14 cellular contexts compared by ENCODE assay signal in the genomic region with DNA sequence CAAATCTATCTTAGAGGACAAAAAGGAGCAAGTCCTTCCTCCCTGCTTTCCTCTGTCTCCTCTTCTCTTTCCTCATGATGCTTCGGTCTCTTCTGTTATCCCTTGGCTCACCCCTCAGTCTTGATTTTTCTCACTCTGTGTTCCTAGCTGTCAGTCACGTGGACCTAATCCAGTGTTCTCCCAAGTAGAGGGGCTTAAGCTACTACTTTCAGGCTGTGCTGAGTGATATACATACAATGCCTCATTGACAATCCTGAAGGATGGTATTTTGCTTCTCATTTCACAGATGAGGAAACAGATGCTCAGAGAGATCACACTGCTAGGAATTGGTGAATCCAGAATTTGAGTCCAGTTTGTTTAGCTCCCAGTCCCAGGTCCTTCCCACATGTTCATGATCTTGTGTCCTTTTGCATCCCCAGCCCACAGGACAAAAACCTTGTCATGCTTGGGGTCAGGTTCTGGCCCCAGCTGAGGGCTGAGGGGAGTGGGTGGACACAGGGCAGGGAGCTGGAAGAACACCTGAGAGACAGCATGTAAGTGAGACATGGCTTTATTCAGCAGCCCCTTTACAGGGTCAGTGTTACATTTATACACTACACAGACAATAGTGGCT. TPM values are rescaled to one million over a fixed set of nuclear protein-coding genes. Genes with fewer than 3 reads are reported as not detected.
DNase-seq lines count a peak whose midpoint lies in the region; ATAC-seq, FAIRE-seq and TF ChIP-seq lines count a peak whose summit lies in the region.
"Had no signal": no experiment of that assay in that cellular context is flagged by ENCODE, and none has a peak within 500 bp of the region (broad histone marks: within the 10 kb centered on the region; RNA-seq: fewer than 3 reads in every experiment).

No MANE protein-coding gene starts in this region.

- POLR2A ChIA-PET in HepG2 (lab: Yijun Ruan, JAX) = interaction anchor here (0.8 to 0.9 kb wide), 3 partner anchors 20 to 52 kb away, joined by 3 to 4 read pairs (median 3); no protein-coding TSS in a partner anchor
- POLR2A ChIA-PET in K562 (lab: Yijun Ruan, JAX) = interaction anchor here (1.0 to 1.1 kb wide), 2 partner anchors 46 to 47 kb away, joined by 3 to 4 read pairs; no protein-coding TSS in a partner anchor

- ATAC-seq in HepG2 (no peak; the same call in 2 of the 3 replicates), right lobe of liver (no peak), K562 (no peak), gastrocnemius medialis (no peak)

- no peak overlapping the region for H4K8ac ChIP-seq in mesendoderm (ENCODE audit: low read depth, low read length)

- no peak overlapping the region for H2BK15ac ChIP-seq in mesendoderm (replicated peaks; ENCODE audit: low read depth)

- in situ Hi-C loops in HepG2 (cut with HindIII; ENCODE audit: extremely low pct_ligation_motif_present, low pct_unique_long_range_greater_than_20kb) = no loop called here
- in situ Hi-C loops in K562 (cut with MboI) = no loop called here
- in situ Hi-C loops in gastrocnemius medialis (cut with MboI; ENCODE audit: low sequenced_read_pairs in 4 of 4) = no loop called here

- 76% methylated on average over 2 of the region's 2 CpGs for WGBS in HepG2 (ENCODE audit: low lambda C conversion rate)
- 66% methylated on average over 2 of the region's 2 CpGs for WGBS in right lobe of liver (ENCODE audit: insufficient coverage, low coverage, low lambda C conversion rate, missing lambda C conversion rate)
- WGBS in K562 (ENCODE audit: insufficient coverage, low coverage, missing lambda C conversion rate) = 61% methylated on average over 2 of the region's 2 CpGs
- no CpG with 5 or more reads among the region's 2 CpGs for WGBS in mesendoderm (ENCODE audit: extremely low coverage, insufficient coverage, low lambda C conversion rate)

- no peak overlapping the region for H2AFZ ChIP-seq in HepG2 (ENCODE audit: low read length)
- H2AFZ ChIP-seq in K562 (ENCODE audit: low read depth, low read length) = no peak overlapping the region

- H3K27ac ChIP-seq in HepG2 (ENCODE audit: extremely low read length, insufficient read depth, low read length) (peak overlapping the region; percentile 20), right lobe of liver (no peak overlapping the region), K562 (ENCODE audit: extremely low read depth, low read depth, low read length) (no peak overlapping the region), mesendoderm (ENCODE audit: low read depth, low read length) (no peak overlapping the region), uterus (peak overlapping the region; percentile 15 to 51), gastrocnemius medialis (peak overlapping the region in 1 of 4 donors; percentile 43)
- H3K27ac ChIP-seq: WERI-Rb-1 had no signal

- CTCF ChIA-PET in HepG2 (lab: Yijun Ruan, JAX; ENCODE audit: low intra/inter-chr PET ratio, low total read pairs) (no interaction called here), K562 (lab: Yijun Ruan, JAX; ENCODE audit: low intra/inter-chr PET ratio) (no interaction called here)

- intact Hi-C loops in HepG2 (cut with micrococcal nuclease; ENCODE audit: unreplicated experiment) = no loop called here
- intact Hi-C loops in right lobe of liver (cut with DNase I) = no loop called here
- intact Hi-C loops in K562 (cut with micrococcal nuclease) = no loop called here
- intact Hi-C loops in uterus (cut with DNase I; ENCODE audit: low total_unique reads) = no loop called here
- intact Hi-C loops in gastrocnemius medialis (cut with DNase I; ENCODE audit: low total_unique reads) = no loop called here

- H2AK5ac ChIP-seq in mesendoderm (ENCODE audit: low read length) = no peak overlapping the region

- H3K79me2 ChIP-seq in HepG2 (ENCODE audit: insufficient read depth, low read length) (no peaks in the 10 kb centered on the region), K562 (ENCODE audit: control insufficient read depth, insufficient read depth, low read length) (no peaks in the 10 kb centered on the region), mesendoderm (ENCODE audit: control insufficient read depth, insufficient read depth, low read length) (no peaks in the 10 kb centered on the region)

- no peak for TF ChIP-seq RAD21 in HepG2 (CRISPR knock-in tag; IDR thresholded peaks at IDR 0.05)
- no peak for TF ChIP-seq RAD21 in K562 (CRISPR knock-in tag; conservative IDR thresholded peaks at IDR 0.05 in 1 of 2, IDR thresholded peaks at IDR 0.05 in 1 of 2)

- H3K4me1 ChIP-seq in HepG2 (ENCODE audit: insufficient read depth, low read length) (peaks cover 27% of the 10 kb centered on the region), right lobe of liver (peaks cover 0 to 2% (median under 1%) of the 10 kb centered on the region in 4 donors), K562 (replicated peaks in 1 of 2; ENCODE audit: control insufficient read depth in 2 of 2, insufficient read depth in 2 of 2, low read length in 2 of 2) (peaks cover 13 to 51% of the 10 kb centered on the region in 2 experiments; a peak in 4 of 5 replicates), mesendoderm (ENCODE audit: control insufficient read depth, low read depth, low read length) (no peaks in the 10 kb centered on the region), uterus (no peaks in the 10 kb centered on the region), gastrocnemius medialis (peaks cover 4 to 15% of the 10 kb centered on the region in 2 donors)

- H3K36me3 ChIP-seq in HepG2 (replicated peaks in 1 of 2; ENCODE audit: control insufficient read depth in 1 of 2, insufficient read depth in 2 of 2, low read length in 2 of 2) = no peaks in the 10 kb centered on the region
- no peaks in the 10 kb centered on the region for H3K36me3 ChIP-seq in right lobe of liver
- no peaks in the 10 kb centered on the region for H3K36me3 ChIP-seq in K562 (ENCODE audit: control insufficient read depth, insufficient read depth, low read length)
- no peaks in the 10 kb centered on the region for H3K36me3 ChIP-seq in mesendoderm (ENCODE audit: control insufficient read depth, insufficient read depth, low read length)
- H3K36me3 ChIP-seq in uterus = no peaks in the 10 kb centered on the region
- no peaks in the 10 kb centered on the region for H3K36me3 ChIP-seq in gastrocnemius medialis
- H3K36me3 ChIP-seq: tibial nerve, WERI-Rb-1 had no signal

- no peak overlapping the region for H4K5ac ChIP-seq in mesendoderm (ENCODE audit: low read length)

- no peak overlapping the region for H3K18ac ChIP-seq in mesendoderm (ENCODE audit: low read length)

- H2BK5ac ChIP-seq in mesendoderm (ENCODE audit: low read length) = no peak overlapping the region

- H3K23ac ChIP-seq in mesendoderm (ENCODE audit: low read length) = no peak overlapping the region

- no peak for TF ChIP-seq POLR2A in HepG2 (IDR thresholded peaks at IDR 0.05; ENCODE audit: insufficient read depth in 1 of 2, low read depth in 2 of 2, low read length in 2 of 2)
- TF ChIP-seq POLR2A in right lobe of liver (IDR thresholded peaks at IDR 0.05) = no peak
- TF ChIP-seq POLR2A in K562 (conservative IDR thresholded peaks at IDR 0.05) = no peak
- no peak for TF ChIP-seq POLR2A in uterus (IDR thresholded peaks at IDR 0.05)
- no peak for TF ChIP-seq POLR2A in gastrocnemius medialis (IDR thresholded peaks at IDR 0.05)

- H3K4me3 ChIP-seq in HepG2 (replicated peaks in 1 of 3; ENCODE audit: insufficient read depth in 1 of 3, low read depth in 2 of 3, low read length in 3 of 3) (no peak overlapping the region; a peak in 1 of 6 replicates), right lobe of liver (no peak overlapping the region), K562 (no peak overlapping the region), mesendoderm (ENCODE audit: low read length) (no peak overlapping the region), uterus (no peak overlapping the region), gastrocnemius medialis (no peak overlapping the region)
- H3K4me3 ChIP-seq: tibial nerve had no signal

- H3K9me3 ChIP-seq in HepG2 (ENCODE audit: low read length) (no peaks in the 10 kb centered on the region), right lobe of liver (no peaks in the 10 kb centered on the region), K562 (replicated peaks; ENCODE audit: control insufficient read depth, insufficient read depth, low read depth, low read length) (no peaks in the 10 kb centered on the region), uterus (no peaks in the 10 kb centered on the region), gastrocnemius medialis (no peaks in the 10 kb centered on the region)
- H3K9me3 ChIP-seq: tibial nerve had no signal

- no peaks in the 10 kb centered on the region for H4K20me1 ChIP-seq in HepG2 (ENCODE audit: insufficient read depth, low read length)
- H4K20me1 ChIP-seq in K562 (replicated peaks; ENCODE audit: control insufficient read depth, insufficient read depth, low read length) = no peaks in the 10 kb centered on the region

- no peaks in the 10 kb centered on the region for H3K79me1 ChIP-seq in mesendoderm (ENCODE audit: low read length)

- no peak overlapping the region for H3K56ac ChIP-seq in mesendoderm (ENCODE audit: low read length)

- TF ChIP-seq EP300 in HepG2 (IDR thresholded peaks at IDR 0.05; ENCODE audit: low read depth in 2 of 2, low read length in 2 of 2) (no peak), HepG2 (CRISPR knock-in tag; IDR thresholded peaks at IDR 0.05; ENCODE audit: borderline replicate concordance) (no peak), K562 (IDR thresholded peaks at IDR 0.05; ENCODE audit: low read length) (no peak)

- H2BK120ac ChIP-seq in mesendoderm (ENCODE audit: low read depth, low read length) = no peak overlapping the region

- TSS peak; percentile 86 for BruUV-seq in HepG2 (replicated peaks; lab: Mats Ljungman, UMichigan)
- no TSS peak for BruUV-seq in K562 (replicated peaks; lab: Mats Ljungman, UMichigan)

- H3K4ac ChIP-seq in mesendoderm (ENCODE audit: low read depth, low read length) = no peak overlapping the region

- peak overlapping the region; percentile 35; the same call in 1 of the 2 replicates for H3K4me2 ChIP-seq in HepG2 (ENCODE audit: low read depth, low read length)
- no peak overlapping the region for H3K4me2 ChIP-seq in K562 (ENCODE audit: insufficient read depth, low read length)
- no peak overlapping the region for H3K4me2 ChIP-seq in mesendoderm (ENCODE audit: low read length)

- FAIRE-seq in HepG2 (lab: Jason Lieb, UNC) = no peak
- no peak for FAIRE-seq in K562 (lab: Jason Lieb, UNC)

- no peaks in the 10 kb centered on the region for H3K9me1 ChIP-seq in K562 (ENCODE audit: control insufficient read depth, insufficient read depth, low read length)

- DNase-seq in HepG2 (ENCODE audit: low spot score) (no peak), right lobe of liver (no peak), K562 (ENCODE audit: extremely low read depth in 1 of 4, low spot score in 3 of 4) (no peak), mesendoderm (peak; percentile 55), uterus (no peak), gastrocnemius medialis (no peak), A172 (ENCODE audit: low spot score) (no peak)
- DNase-seq in stimulated activated CD4-positive, alpha-beta T cell treated with anti-CD3 and anti-CD28 coated beads, Interleukin-2, amount 100 ng/mL, for 24 hours = no peak
- DNase-seq: amniotic stem cell, DMS79, MV-4-11, posterior cingulate gyrus, WERI-Rb-1 had no signal

- no peak for TF ChIP-seq CTCF in HepG2 (CRISPR knock-in tag; IDR thresholded peaks at IDR 0.05)
- TF ChIP-seq CTCF in right lobe of liver (IDR thresholded peaks at IDR 0.05) = no peak
- TF ChIP-seq CTCF in K562 (IDR thresholded peaks at IDR 0.05 in 2 of 3, conservative IDR thresholded peaks at IDR 0.05 in 1 of 3; ENCODE audit: insufficient read depth in 2 of 3, low read depth in 1 of 3, low read length in 3 of 3) = no peak
- TF ChIP-seq CTCF in uterus (IDR thresholded peaks at IDR 0.05) = no peak
- no peak for TF ChIP-seq CTCF in gastrocnemius medialis (IDR thresholded peaks at IDR 0.05 in 4 of 5, conservative IDR thresholded peaks at IDR 0.05 in 1 of 5)

- H3K9ac ChIP-seq in HepG2 (ENCODE audit: insufficient read depth, low read depth, low read length) = peak overlapping the region; percentile 48; the same call in 1 of the 2 replicates
- H3K9ac ChIP-seq in K562 (ENCODE audit: insufficient read depth in 1 of 2, low read depth in 2 of 2, low read length in 2 of 2) = no peak overlapping the region
- no peak overlapping the region for H3K9ac ChIP-seq in mesendoderm (ENCODE audit: low read length)

- no peaks in the 10 kb centered on the region for H3K27me3 ChIP-seq in HepG2 (ENCODE audit: control insufficient read depth in 1 of 2, insufficient read depth in 2 of 2, low read length in 2 of 2)
- H3K27me3 ChIP-seq in right lobe of liver = no peaks in the 10 kb centered on the region
- H3K27me3 ChIP-seq in K562 (ENCODE audit: control insufficient read depth in 2 of 2, insufficient read depth in 2 of 2, low read length in 2 of 2) = no peaks in the 10 kb centered on the region
- H3K27me3 ChIP-seq in mesendoderm (ENCODE audit: insufficient read depth, low read length, poor library complexity) = no peaks in the 10 kb centered on the region
- H3K27me3 ChIP-seq in uterus = no peaks in the 10 kb centered on the region
- no peaks in the 10 kb centered on the region for H3K27me3 ChIP-seq in gastrocnemius medialis
- H3K27me3 ChIP-seq: tibial nerve had no signal

RNA-seq across cellular contexts. Expression of a gene that starts 50.5 kb away (rescaled TPM):
- total RNA-seq in HepG2 (2016; rRNA removed; fragmentation: Illumina TruSeq; extraction: Trizol) = 24.4 and 31.3 TPM in 2 replicates
- total RNA-seq in HepG2 (2016; cell fraction: cytosol; rRNA removed; fragmentation: Illumina TruSeq; extraction: Trizol; ENCODE audit: low read depth) = 33.8 and 35.5 TPM in 2 replicates
- total RNA-seq in HepG2 (2016; cell fraction: insoluble cytoplasmic fraction; rRNA removed; fragmentation: Illumina TruSeq; extraction: Trizol) = 22.1 and 28.1 TPM in 2 replicates
- 22.4 and 24.0 TPM in 2 replicates for total RNA-seq in HepG2 (2016; cell fraction: membrane; rRNA removed; fragmentation: Illumina TruSeq; extraction: Trizol)
- 66.2 and 71.2 TPM in 2 replicates for total RNA-seq in HepG2 (2016; cell fraction: nucleus; rRNA removed; fragmentation: Illumina TruSeq; extraction: Trizol)
- polyA plus RNA-seq in HepG2 (2011; rRNA removed) = 6.3 and 7.2 TPM in 2 replicates
- polyA plus RNA-seq in HepG2 (2011; cell fraction: cytosol; rRNA removed) = 4.4 and 6.3 TPM in 2 replicates
- polyA plus RNA-seq in HepG2 (2011; cell fraction: nucleus; rRNA removed) = 37.0 and 41.5 TPM in 2 replicates
- 22.0 and 24.0 TPM in 2 replicates for polyA plus RNA-seq in HepG2 (2012)
- polyA plus RNA-seq in HepG2 (2016; cell fraction: cytosol; fragmentation: Illumina TruSeq; extraction: Trizol; ENCODE audit: low read depth) = 0.65 and 0.67 TPM in 2 replicates
- polyA plus RNA-seq in HepG2 (2016; cell fraction: insoluble cytoplasmic fraction; fragmentation: Illumina TruSeq; extraction: Trizol; ENCODE audit: low read depth) = 15.4 and 16.5 TPM in 2 replicates
- 2.3 and 2.8 TPM in 2 replicates for polyA plus RNA-seq in HepG2 (2016; cell fraction: membrane; fragmentation: Illumina TruSeq; extraction: Trizol; ENCODE audit: low read depth)
- 36.9 and 42.5 TPM in 2 replicates for polyA plus RNA-seq in HepG2 (2016; cell fraction: nucleus; fragmentation: Illumina TruSeq; extraction: Trizol; ENCODE audit: insufficient read depth, low read depth)
- 34.9 and 41.2 TPM in 2 replicates for polyA minus RNA-seq in HepG2 (2011; rRNA and poly(A)+ RNA removed; ENCODE audit: low replicate concordance)
- 15.4 and 16.4 TPM in 2 replicates for polyA minus RNA-seq in HepG2 (2011; cell fraction: cytosol; rRNA and poly(A)+ RNA removed)
- 145 and 151 TPM in 2 replicates for polyA minus RNA-seq in HepG2 (2011; cell fraction: nucleus; rRNA and poly(A)+ RNA removed)
- 10 to 100 TPM; 21.6 to 31.6 (median 25.3) TPM for total RNA-seq in right lobe of liver
- total RNA-seq in K562 (2011; cell fraction: chromatin; rRNA removed; ENCODE audit: low replicate concordance) = 207 and 465 TPM in 2 replicates
- total RNA-seq in K562 (2011; cell fraction: nucleolus; rRNA removed) = 88.1 and 130 TPM in 2 replicates
- total RNA-seq in K562 (2011; cell fraction: nucleoplasm; rRNA removed) = 182 and 231 TPM in 2 replicates
- total RNA-seq in K562 (2014; rRNA removed) = 33.5 and 38.1 TPM in 2 replicates
- total RNA-seq in K562 (2014; rRNA removed; fragmentation: Illumina TruSeq; extraction: Trizol) = 41.7 and 46.6 TPM in 2 replicates
- 38.6 and 39.9 TPM in 2 replicates for total RNA-seq in K562 (2015; rRNA removed; fragmentation: Illumina TruSeq; extraction: Trizol)
- total RNA-seq in K562 (2021) = 48.1 and 55.3 TPM in 2 replicates
- polyA plus RNA-seq in K562 (2011; rRNA removed) = 11.1 and 14.5 TPM in 2 replicates
- 7.9 and 14.7 TPM in 2 replicates for polyA plus RNA-seq in K562 (2011; cell fraction: cytosol; rRNA removed)
- 55.0 and 72.1 TPM in 2 replicates for polyA plus RNA-seq in K562 (2011; cell fraction: nucleus; rRNA removed)
- 26.5 and 30.8 TPM in 2 replicates for polyA plus RNA-seq in K562 (2012)
- 33.8 and 38.7 TPM in 2 replicates for polyA plus RNA-seq in K562 (2014; fragmentation: Illumina TruSeq; extraction: Trizol)
- 10 to 100 TPM in 1 of 2 experiments, 1 to 10 TPM in 1; 8.9 to 15.9 TPM for polyA plus RNA-seq in K562 (2014; fragmentation: Nextera tagmentation; extraction: Ambion mirVana)
- polyA plus RNA-seq in K562 (2014; rRNA removed) = 18.2 and 23.4 TPM in 2 replicates
- 84.5 and 96.0 TPM in 2 replicates for polyA minus RNA-seq in K562 (2011; rRNA and poly(A)+ RNA removed)
- polyA minus RNA-seq in K562 (2011; cell fraction: cytosol; rRNA and poly(A)+ RNA removed) = 28.8 and 34.0 TPM in 2 replicates
- 110 and 143 TPM in 2 replicates for polyA minus RNA-seq in K562 (2011; cell fraction: nucleus; rRNA and poly(A)+ RNA removed)
- 21.7 TPM for polyA plus RNA-seq in mesendoderm (2013, experiment 1 of 2)
- 21.7 TPM for polyA plus RNA-seq in mesendoderm (2013, experiment 2 of 2)
- total RNA-seq in uterus = 100 to 1,000 TPM in 3 of 4 donors, 10 to 100 TPM in 1; 61.5 to 208 (median 148) TPM
- 10 to 100 TPM; 29.7 to 72.1 (median 38.0) TPM for total RNA-seq in gastrocnemius medialis
- total RNA-seq in A172 (2014; rRNA removed; shearing (Covaris generic)) = 27.6 and 40.3 TPM in 2 replicates

Comparison
In these comparisons a context has a peak if more than half of its experiments do, and no peak if none do; other contexts are left out.
1. H3K27ac ChIP-seq: peak in HepG2 (single experiment) and uterus (2 of 2); none in right lobe of liver (0 of 3), K562 (single experiment) and mesendoderm (single experiment).